ENCODE assay signal across 8 cellular contexts in genomic region chr9:33044677-33045282, GRCh38. TPM values are rescaled to one million over a fixed set of nuclear protein-coding genes. Genes with fewer than 3 reads are reported as not detected.
A peak's percentile ranks its signal among the peaks of the same experiment; 100 is the strongest.
DNase-seq lines count a peak whose midpoint lies in the region; ATAC-seq and TF ChIP-seq lines count a peak whose summit lies in the region.

No MANE protein-coding gene starts in this region.

- peak overlapping the region; percentile 72 for H3K27ac Mint-ChIP-seq in activated naive CD4-positive, alpha-beta T cell treated with anti-CD3 and anti-CD28 coated beads, Interleukin-2, amount 10 ng/mL, durations not matched to agents 7 days and 5 days

- no peaks in the 10 kb centered on the region for H3K9me3 ChIP-seq in upper lobe of left lung

- H3K9me3 Mint-ChIP-seq in activated naive CD4-positive, alpha-beta T cell treated with anti-CD3 and anti-CD28 coated beads, Interleukin-2, amount 10 ng/mL, durations not matched to agents 7 days and 5 days: no peaks in the 10 kb centered on the region

- H3K36me3 ChIP-seq in upper lobe of left lung: peaks cover 4 to 54% (median 27%) of the 10 kb centered on the region in 4 donors

- TF ChIP-seq CTCF in coronary artery (IDR thresholded peaks at IDR 0.05) (no peak), upper lobe of left lung (IDR thresholded peaks at IDR 0.05) (no peak)

- H3K27me3 Mint-ChIP-seq in activated naive CD4-positive, alpha-beta T cell treated with anti-CD3 and anti-CD28 coated beads, Interleukin-2, amount 10 ng/mL, durations not matched to agents 7 days and 5 days: no peaks in the 10 kb centered on the region

- peaks cover 15% of the 10 kb centered on the region for H3K4me1 Mint-ChIP-seq in activated naive CD4-positive, alpha-beta T cell treated with anti-CD3 and anti-CD28 coated beads, Interleukin-2, amount 10 ng/mL, durations not matched to agents 7 days and 5 days

- H3K4me3 ChIP-seq in coronary artery (peak overlapping the region; percentile 78), upper lobe of left lung (peak overlapping the region in 3 of 4 donors; percentile 59 to 72 (median 63))

- H3K27ac ChIP-seq in coronary artery (peak overlapping the region; percentile 94 to 99), upper lobe of left lung (peak overlapping the region; percentile 87 to 95 (median 92))

- WGBS in upper lobe of left lung, 2 donors: 45 to 48% methylated on average over 12 of the region's 12 CpGs

- peaks cover 9 to 15% (median 10%) of the 10 kb centered on the region in 4 donors for H3K4me1 ChIP-seq in upper lobe of left lung

- peaks cover 30% of the 10 kb centered on the region for H3K36me3 Mint-ChIP-seq in activated naive CD4-positive, alpha-beta T cell treated with anti-CD3 and anti-CD28 coated beads, Interleukin-2, amount 10 ng/mL, durations not matched to agents 7 days and 5 days

- peak overlapping the region; percentile 64 for H3K4me3 Mint-ChIP-seq in activated naive CD4-positive, alpha-beta T cell treated with anti-CD3 and anti-CD28 coated beads, Interleukin-2, amount 10 ng/mL, durations not matched to agents 7 days and 5 days

- DNase-seq in activated naive CD4-positive, alpha-beta T cell treated with anti-CD3 and anti-CD28 coated beads, Interleukin-2, amount 10 ng/mL, durations not matched to agents 7 days and 5 days: no peak
- no peak for DNase-seq in activated naive CD4-positive, alpha-beta T cell treated with Interleukin-2 at 50 U/mL for 16 hours
- DNase-seq in NCI-H69 (lab: John Stamatoyannopoulos, UW) (peak; percentile 85), coronary artery (ENCODE audit: low spot score) (no peak), lung microvascular endothelial cell (ENCODE audit: low read depth in 2 of 2) (peak; percentile 41 to 56), upper lobe of left lung (peak in 1 of 2 donors; percentile 63), NK-92 (lab: John Stamatoyannopoulos, UW; ENCODE audit: unreplicated experiment) (no peak)

- ATAC-seq in upper lobe of left lung (ENCODE audit: low FRiP score in 2 of 2) (peak in 1 of 2 donors; percentile 67), HG03095 (IDR thresholded peaks at IDR 0.05; ENCODE audit: unreplicated experiment) (no peak)

- no peaks in the 10 kb centered on the region for H3K27me3 ChIP-seq in upper lobe of left lung

- CTCF ChIA-PET in activated naive CD4-positive, alpha-beta T cell treated with anti-CD3 and anti-CD28 coated beads, Interleukin-2, amount 10 ng/mL, durations not matched to agents 7 days and 5 days (lab: Charles Lee): interaction anchor here (1.6 kb wide), 1 partner anchor 181 kb away, joined by 3 read pairs; no protein-coding TSS in a partner anchor

- no peak for TF ChIP-seq POLR2A in upper lobe of left lung (IDR thresholded peaks at IDR 0.05)

- TF ChIP-seq EP300 in upper lobe of left lung (IDR thresholded peaks at IDR 0.05): no peak

RNA-seq across cellular contexts. Expression of gene DNAJA1, which starts 19.7 kb away (rescaled TPM):
- total RNA-seq in lung microvascular endothelial cell (80.4 and 111 TPM in 2 replicates), upper lobe of left lung (100 to 1,000 TPM in 3 of 6 donors, 10 to 100 TPM in 3; 35.6 to 141 (median 94.0) TPM)

RNA-seq across cellular contexts. Expression of gene SMU1, which starts 31.7 kb away (rescaled TPM):
- total RNA-seq in lung microvascular endothelial cell: 27.7 and 32.1 TPM in 2 replicates
- 10 to 100 TPM in 4 of 6 donors, 1 to 10 TPM in 2; 7.9 to 19.8 (median 17.2) TPM for total RNA-seq in upper lobe of left lung

RNA-seq across cellular contexts. Expression of gene APTX, which starts 43.4 kb away (rescaled TPM):
- total RNA-seq in lung microvascular endothelial cell: 17.7 and 18.5 TPM in 2 replicates
- 10 to 100 TPM; 20.9 to 60.8 (median 29.3) TPM for total RNA-seq in upper lobe of left lung

Comparison
In these comparisons a context has a peak if more than half of its experiments do, and no peak if none do; other contexts are left out.
1. DNase-seq: peak in NCI-H69 (single experiment) and lung microvascular endothelial cell (2 of 2); none in activated naive CD4-positive, alpha-beta T cell treated with anti-CD3 and anti-CD28 coated beads, Interleukin-2, amount 10 ng/mL, durations not matched to agents 7 days and 5 days (single experiment), activated naive CD4-positive, alpha-beta T cell treated with Interleukin-2 at 50 U/mL for 16 hours (single experiment), coronary artery (single experiment) and NK-92 (single experiment).